Comparison of ENCODE assay signal across 17 cellular contexts in genomic region chr2:165544897-165545296, GRCh38.
A peak's percentile ranks its signal among the peaks of the same experiment; 100 is the strongest.
DNase-seq lines count a peak whose midpoint lies in the region; ATAC-seq and TF ChIP-seq lines count a peak whose summit lies in the region.
"Had no signal": no experiment of that assay in that cellular context is flagged by ENCODE, and none has a peak within 500 bp of the region (broad histone marks: within the 10 kb centered on the region; RNA-seq: fewer than 3 reads in every experiment).

No MANE protein-coding gene starts in this region.

- H3K9me3 ChIP-seq in OCI-LY7 (ENCODE audit: low read length) = no peaks in the 10 kb centered on the region
- H3K9me3 ChIP-seq: BLaER1 treated with 17β-estradiol and CSF1 and Interleukin-3, amounts not matched to agents 10 nM and 100 nM; HAP-1 had no signal

- intact Hi-C loops in OCI-LY7 (cut with micrococcal nuclease; ENCODE audit: unreplicated experiment) (no loop called here), cardiac septum (cut with DNase I) (no loop called here), left colon (cut with DNase I, micrococcal nuclease) (no loop called here)

- no peaks in the 10 kb centered on the region for H3K9me2 ChIP-seq in OCI-LY7 (ENCODE audit: insufficient read depth, low read length)

- H4K20me1 ChIP-seq in OCI-LY7 (ENCODE audit: insufficient read depth, low read length) = no peaks in the 10 kb centered on the region
- H4K20me1 ChIP-seq: BLaER1 treated with 17β-estradiol and CSF1 and Interleukin-3, amounts not matched to agents 10 nM and 100 nM had no signal

- BruUV-seq in OCI-LY7 (replicated peaks; lab: Mats Ljungman, UMichigan) = no TSS peak

- no peaks in the 10 kb centered on the region for H3K36me3 ChIP-seq in OCI-LY7 (ENCODE audit: insufficient read depth, low read length)
- H3K36me3 ChIP-seq: BLaER1 treated with 17β-estradiol and CSF1 and Interleukin-3, amounts not matched to agents 10 nM and 100 nM; HAP-1 had no signal

- no peak overlapping the region for H3K27ac ChIP-seq in OCI-LY7 (ENCODE audit: low read depth, low read length, poor library complexity, severe bottlenecking)
- H3K27ac ChIP-seq: BLaER1 treated with 17β-estradiol and CSF1 and Interleukin-3, amounts not matched to agents 10 nM and 100 nM had no signal

- DNase-seq in OCI-LY7 (ENCODE audit: low spot score) (peak; percentile 24), GM10266 (ENCODE audit: extremely low spot score) (no peak), cardiac septum (ENCODE audit: low spot score) (no peak), left colon (no peak), NCI-H524 treated with DMSO at 0.1 percent for 48 hours (lab: John Stamatoyannopoulos, UW) (no peak)
- DNase-seq: activated T-cell treated with anti-CD3 and anti-CD28 coated beads for 4 hours, amygdala, GDM1, KBM-7, left cardiac atrium, NCI-H2171 treated with DMSO at 0.1 percent for 48 hours had no signal

- POLR2A ChIA-PET in OCI-LY7 (lab: Charles Lee) = no interaction called here

- CTCF ChIA-PET in OCI-LY7 (lab: Charles Lee; ENCODE audit: unreplicated experiment) = no interaction called here

- peaks cover 3% of the 10 kb centered on the region for H3K4me1 ChIP-seq in OCI-LY7 (ENCODE audit: insufficient read depth, low read length, poor library complexity, severe bottlenecking)
- H3K4me1 ChIP-seq: BLaER1 treated with 17β-estradiol and CSF1 and Interleukin-3, amounts not matched to agents 10 nM and 100 nM had no signal

- TF ChIP-seq CTCF in OCI-LY7 (conservative IDR thresholded peaks at IDR 0.05; ENCODE audit: low read length) (no peak), GM10266 (IDR thresholded peaks at IDR 0.05; ENCODE audit: control insufficient read depth, insufficient read depth, low read depth, missing control alignments) (no peak)

- H2AFZ ChIP-seq in OCI-LY7 (ENCODE audit: low read length) = no peak overlapping the region

- no peak overlapping the region for H3K4me2 ChIP-seq in OCI-LY7 (ENCODE audit: low read length)
- H3K4me2 ChIP-seq: BLaER1 treated with 17β-estradiol and CSF1 and Interleukin-3, amounts not matched to agents 10 nM and 100 nM; smooth muscle cell had no signal

- no peak overlapping the region for H3K4me3 ChIP-seq in OCI-LY7 (ENCODE audit: low read depth, low read length, poor library complexity, severe bottlenecking)
- H3K4me3 ChIP-seq: BLaER1 treated with 17β-estradiol and CSF1 and Interleukin-3, amounts not matched to agents 10 nM and 100 nM; HAP-1; smooth muscle cell had no signal

- H3K79me2 ChIP-seq in OCI-LY7 (ENCODE audit: insufficient read depth, low read depth, low read length) = no peaks in the 10 kb centered on the region

- ATAC-seq in GM18909 (IDR thresholded peaks at IDR 0.05; ENCODE audit: poor library complexity, unreplicated experiment) (peak; percentile 98), GM21529 (IDR thresholded peaks at IDR 0.05; ENCODE audit: unreplicated experiment) (peak; percentile 77), HG03103 (IDR thresholded peaks at IDR 0.05; ENCODE audit: low read depth, unreplicated experiment) (peak; percentile 79), left colon (no peak)
- ATAC-seq: left cardiac atrium had no signal
